Comparison of ENCODE assay signal across 1 cellular context in the genomic region with DNA sequence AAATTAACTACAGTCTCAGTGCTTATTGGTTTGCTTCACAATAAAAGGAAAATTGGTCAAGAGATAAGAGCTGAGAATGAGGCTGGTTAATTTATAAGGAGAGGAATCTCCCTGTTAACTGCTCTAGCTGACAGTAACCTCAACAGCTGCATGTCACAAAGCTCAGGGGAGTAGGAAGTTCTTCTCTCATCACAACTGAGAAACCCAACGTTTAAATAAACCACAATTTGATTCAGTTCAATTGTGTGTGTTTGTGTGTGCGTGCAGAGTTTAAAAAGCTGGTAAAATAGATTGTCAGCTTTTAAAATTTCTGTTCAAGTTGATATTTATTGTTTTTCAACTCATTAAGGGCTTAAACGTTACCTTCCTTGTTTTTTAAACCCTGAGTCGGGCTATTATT.
TF ChIP-seq lines count a peak whose summit lies in the region.

No MANE protein-coding gene starts in this region.

TF ChIP-seq in A549, 52 proteins besides CTCF, POLR2A, EP300 and RAD21 (continued from another document):
- no peak for TF ChIP-seq GATA3 (IDR thresholded peaks at IDR 0.05; ENCODE audit: borderline replicate concordance)
- no peak for TF ChIP-seq REST (IDR thresholded peaks at IDR 0.05)
- TF ChIP-seq PHF8 (IDR thresholded peaks at IDR 0.05; ENCODE audit: borderline replicate concordance, low read depth): no peak
